ENCODE assay signal across 8 cellular contexts in the genomic region with DNA sequence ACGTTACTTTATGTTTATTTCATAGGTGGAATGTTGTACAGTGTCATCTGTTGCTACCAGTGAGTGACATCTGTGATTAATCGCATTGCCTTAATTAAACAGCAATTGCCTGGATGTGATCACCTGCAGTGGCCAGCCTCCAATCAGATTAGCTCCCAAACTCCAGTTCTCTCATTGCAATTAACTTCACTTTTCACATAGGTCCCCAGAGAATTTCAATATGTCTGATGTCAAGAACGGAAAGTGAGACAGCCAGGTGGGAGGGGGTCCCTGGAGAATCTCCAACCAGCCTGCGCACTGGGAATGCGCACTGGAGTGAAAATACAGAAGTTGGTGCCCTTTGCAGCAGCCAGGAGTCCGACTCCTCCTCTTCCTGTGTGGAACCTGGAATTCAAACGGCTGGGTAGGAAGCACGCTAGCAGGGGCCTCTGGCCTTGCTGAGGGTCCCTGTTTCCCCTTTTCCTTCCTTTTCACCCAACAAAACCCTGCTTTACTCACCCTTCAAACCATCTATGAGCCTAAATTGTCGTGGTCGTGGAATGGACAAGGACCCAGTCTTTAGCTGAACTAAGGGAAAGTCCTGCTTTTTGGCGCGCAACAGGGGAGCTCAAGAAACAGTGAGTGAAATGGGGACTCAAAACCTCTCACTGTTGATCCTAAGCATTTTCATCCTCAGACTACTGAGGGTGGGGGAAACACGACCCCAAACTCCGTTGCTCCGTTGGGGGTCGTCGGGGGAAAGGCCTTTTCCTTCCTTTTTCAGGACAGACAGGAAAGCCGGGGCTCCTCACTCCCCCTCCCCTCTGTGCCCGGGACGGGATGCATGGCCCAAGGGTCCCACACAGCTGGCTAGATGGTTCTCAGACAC.
A peak's percentile ranks its signal among the peaks of the same experiment; 100 is the strongest.
DNase-seq lines count a peak whose midpoint lies in the region; ATAC-seq and TF ChIP-seq lines count a peak whose summit lies in the region.

No MANE protein-coding gene starts in this region.

- H3K27me3 Mint-ChIP-seq in endothelial cell (ENCODE audit: unreplicated experiment), result no peaks in the 10 kb centered on the region

- H2AFZ ChIP-seq in OCI-LY3 (ENCODE audit: low read depth, low read length), result peak overlapping the region; percentile 79

- no peaks in the 10 kb centered on the region for H3K9me3 Mint-ChIP-seq in endothelial cell (ENCODE audit: unreplicated experiment)

- H3K9me3 ChIP-seq in OCI-LY3 (ENCODE audit: insufficient read depth, low read length) (no peaks in the 10 kb centered on the region), mononuclear cell (ENCODE audit: low read depth, low read length) (no peaks in the 10 kb centered on the region)

- H3K4me1 ChIP-seq in OCI-LY3 (ENCODE audit: low read length), result peaks cover 11% of the 10 kb centered on the region
- no peaks in the 10 kb centered on the region for H3K4me1 ChIP-seq in mononuclear cell (ENCODE audit: insufficient read depth, low read length)

- H3K36me3 ChIP-seq in OCI-LY3 (replicated peaks; ENCODE audit: low read depth, low read length), result no peaks in the 10 kb centered on the region

- DNase-seq in COR-L47 (lab: John Stamatoyannopoulos, UW) (peak; percentile 24), endothelial cell (ENCODE audit: low spot score) (peak; percentile 56), NCI-H446 treated with DMSO at 0.1 percent for 48 hours (lab: John Stamatoyannopoulos, UW) (no peak)
- no peak for DNase-seq in stimulated activated CD4-positive, alpha-beta T cell treated with anti-CD3 and anti-CD28 coated beads, Interleukin-2, amount 100 ng/mL, for 24 hours

- peak overlapping the region; percentile 95 for H3K27ac Mint-ChIP-seq in endothelial cell (ENCODE audit: unreplicated experiment)

- H3K4me2 ChIP-seq in OCI-LY3 (ENCODE audit: low read length), result peak overlapping the region; percentile 67

- peak overlapping the region; percentile 93 for H3K4me3 Mint-ChIP-seq in endothelial cell (ENCODE audit: unreplicated experiment)

- no peaks in the 10 kb centered on the region for H4K20me1 ChIP-seq in OCI-LY3 (ENCODE audit: insufficient read depth, low read length)

- peak; percentile 59 for ATAC-seq in HG03139 (IDR thresholded peaks at IDR 0.05; ENCODE audit: unreplicated experiment)
- no peak for ATAC-seq in GM18517 (IDR thresholded peaks at IDR 0.05; ENCODE audit: unreplicated experiment)

- H3K27ac ChIP-seq in OCI-LY3 (ENCODE audit: low read length), result no peak overlapping the region

- H3K4me1 Mint-ChIP-seq in endothelial cell (ENCODE audit: unreplicated experiment), result peaks cover 11% of the 10 kb centered on the region

- TF ChIP-seq CTCF in OCI-LY3 (IDR thresholded peaks at IDR 0.05; ENCODE audit: low read depth, low read length) (no peak), endothelial cell (IDR thresholded peaks at IDR 0.05; ENCODE audit: unreplicated experiment) (no peak)

- H3K79me2 ChIP-seq in OCI-LY3 (ENCODE audit: low read length), result no peaks in the 10 kb centered on the region

- H3K27me3 ChIP-seq in OCI-LY3 (ENCODE audit: low read depth, low read length) (no peaks in the 10 kb centered on the region), mononuclear cell (ENCODE audit: insufficient read depth, low read length) (no peaks in the 10 kb centered on the region)

- no peaks in the 10 kb centered on the region for H3K36me3 Mint-ChIP-seq in endothelial cell (ENCODE audit: low read depth, unreplicated experiment)

- peak overlapping the region; percentile 60 for H3K9ac ChIP-seq in OCI-LY3 (ENCODE audit: low read length)

- peak overlapping the region; percentile 73 for H3K4me3 ChIP-seq in OCI-LY3 (ENCODE audit: low read length)
- H3K4me3 ChIP-seq in mononuclear cell (ENCODE audit: low read length), result peak overlapping the region; percentile 8

Comparison
In these comparisons a context has a peak if more than half of its experiments do, and no peak if none do; other contexts are left out.
1. DNase-seq: peak in COR-L47 (single experiment) and endothelial cell (single experiment); none in NCI-H446 treated with DMSO at 0.1 percent for 48 hours (single experiment) and stimulated activated CD4-positive, alpha-beta T cell treated with anti-CD3 and anti-CD28 coated beads, Interleukin-2, amount 100 ng/mL, for 24 hours (0 of 2).